In genomic region chr14:38074091-38074490, GRCh38 we compare ENCODE assay signal across 19 cellular contexts.
A peak's percentile ranks its signal among the peaks of the same experiment; 100 is the strongest.
DNase-seq lines count a peak whose midpoint lies in the region; ATAC-seq and TF ChIP-seq lines count a peak whose summit lies in the region.
"Had no signal": no experiment of that assay in that cellular context is flagged by ENCODE, and none has a peak within 500 bp of the region (broad histone marks: within the 10 kb centered on the region; RNA-seq: fewer than 3 reads in every experiment).

No MANE protein-coding gene starts in this region.

- no peaks in the 10 kb centered on the region for H3K9me3 ChIP-seq in Peyer's patch
- H3K9me3 ChIP-seq: A549 had no signal

- H4K20me1 ChIP-seq in GM23338 (replicated peaks; ENCODE audit: insufficient read depth): no peaks in the 10 kb centered on the region

- H3K27ac Mint-ChIP-seq in activated CD4-positive, alpha-beta T cell treated with anti-CD3 and anti-CD28 coated beads, Interleukin-2, amount 10 ng/mL, durations not matched to agents 24 days and 14 days: no peak overlapping the region
- H3K27ac Mint-ChIP-seq in GM23338 (no peak overlapping the region), natural killer cell (peak overlapping the region; percentile 95 to 97), progenitor cell of endocrine pancreas (no peak overlapping the region)
- peak overlapping the region; percentile 68 for H3K27ac Mint-ChIP-seq in activated CD8-positive, alpha-beta T cell treated with anti-CD3 and anti-CD28 coated beads, Interleukin-2, amount 10 ng/mL, durations not matched to agents 7 days and 5 days
- H3K27ac Mint-ChIP-seq: activated B cell treated with CpG ODN at 0.5 μM for 24 hours, endodermal cell had no signal

- H3K9me2 ChIP-seq in GM23338 (ENCODE audit: insufficient read depth): peaks cover 4% of the 10 kb centered on the region; the same call in 1 of the 2 replicates

- ATAC-seq in GM23338 (no peak), natural killer cell (peak; percentile 40 to 56 (median 41))
- peak; percentile 22 for ATAC-seq in activated CD8-positive, alpha-beta T cell treated with anti-CD3 and anti-CD28 coated beads, Interleukin-2, amount 10 ng/mL, durations not matched to agents 7 days and 5 days
- ATAC-seq: A549, sciatic nerve had no signal

- peak overlapping the region; percentile 3 for H3K4me3 Mint-ChIP-seq in activated CD4-positive, alpha-beta T cell treated with anti-CD3 and anti-CD28 coated beads, Interleukin-2, amount 10 ng/mL, durations not matched to agents 24 days and 14 days
- H3K4me3 Mint-ChIP-seq in GM23338 (no peak overlapping the region), natural killer cell (peak overlapping the region; percentile 80), progenitor cell of endocrine pancreas (ENCODE audit: low read depth) (no peak overlapping the region)
- peak overlapping the region; percentile 43 for H3K4me3 Mint-ChIP-seq in activated CD8-positive, alpha-beta T cell treated with anti-CD3 and anti-CD28 coated beads, Interleukin-2, amount 10 ng/mL, durations not matched to agents 7 days and 5 days
- H3K4me3 Mint-ChIP-seq: activated B cell treated with CpG ODN at 0.5 μM for 24 hours, endodermal cell had no signal

- H3K36me3 Mint-ChIP-seq in activated CD4-positive, alpha-beta T cell treated with anti-CD3 and anti-CD28 coated beads, Interleukin-2, amount 10 ng/mL, durations not matched to agents 24 days and 14 days (ENCODE audit: low read depth): no peaks in the 10 kb centered on the region
- H3K36me3 Mint-ChIP-seq in GM23338 (ENCODE audit: low read depth) (peaks cover 5% of the 10 kb centered on the region; the same call in 1 of the 3 replicates), natural killer cell (peaks cover 6% of the 10 kb centered on the region), progenitor cell of endocrine pancreas (ENCODE audit: insufficient read depth) (no peaks in the 10 kb centered on the region)
- H3K36me3 Mint-ChIP-seq in activated CD8-positive, alpha-beta T cell treated with anti-CD3 and anti-CD28 coated beads, Interleukin-2, amount 10 ng/mL, durations not matched to agents 7 days and 5 days (ENCODE audit: low read depth): peaks cover 4% of the 10 kb centered on the region

- H3K4me3 ChIP-seq in GM23338: no peak overlapping the region
- H3K4me3 ChIP-seq in Peyer's patch: no peak overlapping the region
- H3K4me3 ChIP-seq: A549 had no signal

- H3K27ac ChIP-seq in GM23338 (ENCODE audit: low read depth) (no peak overlapping the region), Peyer's patch (no peak overlapping the region)
- H3K27ac ChIP-seq: A549, C4-2B had no signal

- POLR2A ChIA-PET in activated CD8-positive, alpha-beta T cell treated with anti-CD3 and anti-CD28 coated beads, Interleukin-2, amount 10 ng/mL, durations not matched to agents 7 days and 5 days (lab: Charles Lee): no interaction called here

- TF ChIP-seq CTCF in GM23338 (conservative IDR thresholded peaks at IDR 0.05; ENCODE audit: low read depth in 2 of 2) (no peak), natural killer cell (IDR thresholded peaks at IDR 0.05) (no peak), progenitor cell of endocrine pancreas (IDR thresholded peaks at IDR 0.05; ENCODE audit: unreplicated experiment) (no peak), Peyer's patch (IDR thresholded peaks at IDR 0.05) (no peak)

- H3K4me1 ChIP-seq in GM23338 (ENCODE audit: insufficient read depth) (peaks cover 3% of the 10 kb centered on the region; the same call in 1 of the 2 replicates), Peyer's patch (no peaks in the 10 kb centered on the region)

- peaks cover 7% of the 10 kb centered on the region for H3K9me3 Mint-ChIP-seq in activated CD4-positive, alpha-beta T cell treated with anti-CD3 and anti-CD28 coated beads, Interleukin-2, amount 10 ng/mL, durations not matched to agents 24 days and 14 days
- H3K9me3 Mint-ChIP-seq in GM23338 (peaks cover 5% of the 10 kb centered on the region; the same call in 2 of the 3 replicates), natural killer cell (no peaks in the 10 kb centered on the region), progenitor cell of endocrine pancreas (ENCODE audit: low read depth) (no peaks in the 10 kb centered on the region)
- H3K9me3 Mint-ChIP-seq in activated CD8-positive, alpha-beta T cell treated with anti-CD3 and anti-CD28 coated beads, Interleukin-2, amount 10 ng/mL, durations not matched to agents 7 days and 5 days (ENCODE audit: insufficient read depth): no peaks in the 10 kb centered on the region

- TF ChIP-seq POLR2A in Peyer's patch (IDR thresholded peaks at IDR 0.05): no peak

- no peaks in the 10 kb centered on the region; the same call in 1 of the 2 replicates for H3K36me3 ChIP-seq in GM23338 (ENCODE audit: insufficient read depth)
- H3K36me3 ChIP-seq in Peyer's patch: no peaks in the 10 kb centered on the region

- H3K27me3 Mint-ChIP-seq in activated CD4-positive, alpha-beta T cell treated with anti-CD3 and anti-CD28 coated beads, Interleukin-2, amount 10 ng/mL, durations not matched to agents 24 days and 14 days: no peaks in the 10 kb centered on the region
- no peaks in the 10 kb centered on the region for H3K27me3 Mint-ChIP-seq in GM23338 (ENCODE audit: insufficient read depth, low read depth, poor library complexity)
- H3K27me3 Mint-ChIP-seq in activated CD8-positive, alpha-beta T cell treated with anti-CD3 and anti-CD28 coated beads, Interleukin-2, amount 10 ng/mL, durations not matched to agents 7 days and 5 days (ENCODE audit: low read depth): no peaks in the 10 kb centered on the region
- no peaks in the 10 kb centered on the region for H3K27me3 Mint-ChIP-seq in natural killer cell (ENCODE audit: low read depth in 2 of 2)
- no peaks in the 10 kb centered on the region for H3K27me3 Mint-ChIP-seq in progenitor cell of endocrine pancreas
- H3K27me3 Mint-ChIP-seq: activated B cell treated with CpG ODN at 0.5 μM for 24 hours had no signal

- H3K4me2 ChIP-seq in GM23338: no peak overlapping the region
- H3K4me2 ChIP-seq: A549 had no signal

- peak; percentile 58 for DNase-seq in activated CD4-positive, alpha-beta T cell treated with anti-CD3 and anti-CD28 coated beads, Interleukin-2, amount 10 ng/mL, durations not matched to agents 24 days and 14 days
- DNase-seq in activated CD4-positive, alpha-beta T cell treated with anti-CD3 and anti-CD28 coated beads, Interleukin-2, amount 50 U/mL, for 4 hours: no peak
- DNase-seq in GM23338 (ENCODE audit: low spot score) (no peak), natural killer cell (no peak), progenitor cell of endocrine pancreas (ENCODE audit: low spot score, unreplicated experiment) (no peak), Peyer's patch (no peak), mucosa of gallbladder (ENCODE audit: low spot score) (no peak)
- no peak for DNase-seq in activated CD8-positive, alpha-beta T cell treated with anti-CD3 and anti-CD28 coated beads, Interleukin-2, amount 10 ng/mL, durations not matched to agents 7 days and 5 days
- DNase-seq: activated B cell treated with CpG ODN at 0.5 μM for 24 hours, aorta, endodermal cell, hippocampal formation, midbrain, NCI-H187 treated with DMSO at 0.1 percent for 48 hours, occipital lobe, Right ventricle myocardium superior had no signal

- H2AFZ ChIP-seq in GM23338: peak overlapping the region; percentile 21

- no peaks in the 10 kb centered on the region for H3K27me3 ChIP-seq in GM23338 (ENCODE audit: insufficient read depth)
- H3K27me3 ChIP-seq in Peyer's patch: no peaks in the 10 kb centered on the region

- intact Hi-C loops in activated CD4-positive, alpha-beta T cell treated with anti-CD3 and anti-CD28 coated beads, Interleukin-2, amount 10 ng/mL, durations not matched to agents 24 days and 14 days (cut with micrococcal nuclease): loop anchor here (1.0 to 2.0 kb wide), 2 partner anchors 9 to 33 kb away; no protein-coding TSS in a partner anchor
- intact Hi-C loops in natural killer cell (cut with micrococcal nuclease): loop anchor here (1.0 to 10.0 kb wide), 4 partner anchors 9 to 1191 kb away; partner anchors contain the start of genes PNN and TRAPPC6B

- H3K79me2 ChIP-seq in GM23338 (replicated peaks; ENCODE audit: insufficient read depth): no peaks in the 10 kb centered on the region

- no peaks in the 10 kb centered on the region for H3F3A ChIP-seq in GM23338 (replicated peaks; ENCODE audit: low read depth)

- CTCF ChIA-PET in activated CD8-positive, alpha-beta T cell treated with anti-CD3 and anti-CD28 coated beads, Interleukin-2, amount 10 ng/mL, durations not matched to agents 7 days and 5 days (lab: Charles Lee): no interaction called here

- peaks cover 24% of the 10 kb centered on the region for H3K4me1 Mint-ChIP-seq in activated CD4-positive, alpha-beta T cell treated with anti-CD3 and anti-CD28 coated beads, Interleukin-2, amount 10 ng/mL, durations not matched to agents 24 days and 14 days
- H3K4me1 Mint-ChIP-seq in GM23338: peaks cover 13% of the 10 kb centered on the region
- peaks cover 62% of the 10 kb centered on the region for H3K4me1 Mint-ChIP-seq in activated CD8-positive, alpha-beta T cell treated with anti-CD3 and anti-CD28 coated beads, Interleukin-2, amount 10 ng/mL, durations not matched to agents 7 days and 5 days (ENCODE audit: low read depth)
- H3K4me1 Mint-ChIP-seq in natural killer cell: peaks cover 62 to 81% of the 10 kb centered on the region in 2 donors
- peaks cover 2% of the 10 kb centered on the region for H3K4me1 Mint-ChIP-seq in progenitor cell of endocrine pancreas (ENCODE audit: low read depth)
- H3K4me1 Mint-ChIP-seq: activated B cell treated with CpG ODN at 0.5 μM for 24 hours had no signal

Comparison
In these comparisons a context has a peak if more than half of its experiments do, and no peak if none do; other contexts are left out.
1. H3K27ac Mint-ChIP-seq: peak in activated CD8-positive, alpha-beta T cell treated with anti-CD3 and anti-CD28 coated beads, Interleukin-2, amount 10 ng/mL, durations not matched to agents 7 days and 5 days (single experiment) and natural killer cell (2 of 2); none in activated CD4-positive, alpha-beta T cell treated with anti-CD3 and anti-CD28 coated beads, Interleukin-2, amount 10 ng/mL, durations not matched to agents 24 days and 14 days (single experiment), GM23338 (single experiment) and progenitor cell of endocrine pancreas (single experiment).
2. H3K4me3 Mint-ChIP-seq: peak in activated CD4-positive, alpha-beta T cell treated with anti-CD3 and anti-CD28 coated beads, Interleukin-2, amount 10 ng/mL, durations not matched to agents 24 days and 14 days (single experiment), activated CD8-positive, alpha-beta T cell treated with anti-CD3 and anti-CD28 coated beads, Interleukin-2, amount 10 ng/mL, durations not matched to agents 7 days and 5 days (single experiment) and natural killer cell (single experiment); none in GM23338 (single experiment) and progenitor cell of endocrine pancreas (single experiment).